33 cellular contexts compared by ENCODE assay signal in the genomic region with DNA sequence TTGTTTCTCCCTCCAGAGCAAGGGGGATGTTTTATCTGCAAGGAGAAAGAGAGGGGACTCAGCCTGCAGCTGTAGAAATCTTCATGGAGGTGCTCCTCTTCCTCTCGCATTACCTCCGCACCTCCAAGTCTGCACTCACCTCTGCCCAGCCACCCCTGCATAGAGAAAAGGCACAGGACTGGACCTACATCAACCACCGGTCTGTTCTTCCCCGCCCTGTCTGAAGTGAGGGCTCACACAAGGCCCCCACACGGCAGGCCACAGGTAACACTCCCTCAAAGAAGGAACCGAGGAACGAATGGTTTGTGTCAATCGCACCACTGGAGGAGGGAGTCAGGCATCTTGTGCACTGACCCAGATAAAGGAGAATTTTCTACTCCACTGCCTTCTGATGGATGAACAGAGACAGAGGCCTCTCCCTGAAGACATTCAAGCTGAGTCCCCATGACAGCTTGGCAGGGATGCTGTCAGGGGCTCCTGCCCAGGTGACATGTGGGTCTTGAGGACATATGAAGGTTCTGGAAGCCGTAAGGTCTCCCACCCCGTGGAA.
"Had no signal": no experiment of that assay in that cellular context is flagged by ENCODE, and none has a peak within 500 bp of the region (broad histone marks: within the 10 kb centered on the region; RNA-seq: fewer than 3 reads in every experiment).

No MANE protein-coding gene starts in this region.

- H3K27ac Mint-ChIP-seq: activated naive CD4-positive, alpha-beta T cell treated with anti-CD3 and anti-CD28 coated beads, Interleukin-2, amount 10 ng/mL, durations not matched to agents 7 days and 5 days; activated naive CD8-positive, alpha-beta T cell treated with anti-CD3 and anti-CD28 coated beads, Interleukin-2, amount 10 ng/mL, durations not matched to agents 7 days and 5 days; mesothelial cell of epicardium; nephron progenitor cell; T-helper 1 cell treated with Interleukin-12 subunit alpha and Interleukin-12 subunit beta and Interleukin-4 antibody, amounts not matched to agents 30 μg/mL and 1 μg/mL, for 36 hours had no signal

- H3K27ac ChIP-seq: brain microvascular endothelial cell, epithelial cell of prostate, esophagus squamous epithelium, hepatocyte, pancreas, psoas muscle, right atrium auricular region, spleen, thoracic aorta, uterus, WERI-Rb-1 had no signal

- FAIRE-seq: astrocyte, endometrium, frontal cortex, keratinocyte, pancreas had no signal

- H3K27me3 ChIP-seq: esophagus squamous epithelium, hepatocyte, pancreas, right atrium auricular region, spleen, uterus had no signal

- H3K36me3 Mint-ChIP-seq: activated naive CD4-positive, alpha-beta T cell treated with anti-CD3 and anti-CD28 coated beads, Interleukin-2, amount 10 ng/mL, durations not matched to agents 7 days and 5 days; activated naive CD8-positive, alpha-beta T cell treated with anti-CD3 and anti-CD28 coated beads, Interleukin-2, amount 10 ng/mL, durations not matched to agents 7 days and 5 days; mesothelial cell of epicardium; naive B cell had no signal

- H3K4me3 ChIP-seq: esophagus squamous epithelium, hepatocyte, pancreas, psoas muscle, right atrium auricular region, spleen, thoracic aorta, uterus had no signal

- H3K4me1 ChIP-seq: pancreas, psoas muscle, right atrium auricular region, uterus had no signal

- DNase-seq: activated CD4-positive, alpha-beta T cell treated with anti-CD3 and anti-CD28 coated beads for 48 hours; activated CD4-positive, alpha-beta T cell treated with anti-CD3 and anti-CD28 coated beads, Interleukin-2, amount 50 U/mL, for 48 hours; activated CD8-positive, alpha-beta memory T cell treated with anti-CD3 and anti-CD28 coated beads for 24 hours; activated gamma-delta T cell; activated naive CD4-positive, alpha-beta T cell treated with anti-CD3 and anti-CD28 coated beads, Interleukin-2, amount 10 ng/mL, durations not matched to agents 7 days and 5 days; activated naive CD8-positive, alpha-beta T cell treated with anti-CD3 and anti-CD28 coated beads, Interleukin-2, amount 10 ng/mL, durations not matched to agents 7 days and 5 days; brain microvascular endothelial cell; caudate nucleus; effector CD4-positive, alpha-beta T cell; esophagus squamous epithelium; left cardiac atrium; naive B cell; nephron progenitor cell; psoas muscle; spleen; stimulated activated naive CD8-positive, alpha-beta T cell treated with anti-CD3 and anti-CD28 coated beads, Interleukin-15, Interleukin-2, amounts not matched to agents 100 U/mL and 50 U/mL, for 24 hours; SW 1271; T-helper 9 cell; trophoblast cell; uterus; WERI-Rb-1 had no signal

- ATAC-seq: activated CD4-positive, CD25-positive, alpha-beta regulatory T cell treated with anti-CD3 and anti-CD28 coated beads, Interleukin-2, amount 50 U/mL, for 24 hours; left cardiac atrium; pancreas; psoas muscle; stimulated activated naive CD8-positive, alpha-beta T cell treated with anti-CD3 and anti-CD28 coated beads, Interleukin-15, Interleukin-2, amounts not matched to agents 100 U/mL and 50 U/mL, for 24 hours had no signal

- H3K9me3 Mint-ChIP-seq: activated naive CD4-positive, alpha-beta T cell treated with anti-CD3 and anti-CD28 coated beads, Interleukin-2, amount 10 ng/mL, durations not matched to agents 7 days and 5 days; activated naive CD8-positive, alpha-beta T cell treated with anti-CD3 and anti-CD28 coated beads, Interleukin-2, amount 10 ng/mL, durations not matched to agents 7 days and 5 days; naive B cell; T-helper 1 cell treated with Interleukin-12 subunit alpha and Interleukin-12 subunit beta and Interleukin-4 antibody, amounts not matched to agents 30 μg/mL and 1 μg/mL, for 36 hours had no signal

- H3K36me3 ChIP-seq: brain microvascular endothelial cell, esophagus squamous epithelium, pancreas, right atrium auricular region, spleen, thoracic aorta, uterus, WERI-Rb-1 had no signal

- H3K9me3 ChIP-seq: esophagus squamous epithelium, pancreas, psoas muscle, right atrium auricular region, spleen, thoracic aorta, uterus had no signal

- H3K4me3 Mint-ChIP-seq: activated naive CD4-positive, alpha-beta T cell treated with anti-CD3 and anti-CD28 coated beads, Interleukin-2, amount 10 ng/mL, durations not matched to agents 7 days and 5 days; activated naive CD8-positive, alpha-beta T cell treated with anti-CD3 and anti-CD28 coated beads, Interleukin-2, amount 10 ng/mL, durations not matched to agents 7 days and 5 days; mesothelial cell of epicardium; naive B cell; nephron progenitor cell; T-helper 1 cell treated with Interleukin-12 subunit alpha and Interleukin-12 subunit beta and Interleukin-4 antibody, amounts not matched to agents 30 μg/mL and 1 μg/mL, for 36 hours had no signal
